Comparison of ENCODE assay signal across 9 cellular contexts in genomic region chr1:236516929-236517704, GRCh38. TPM values are rescaled to one million over a fixed set of nuclear protein-coding genes. Genes with fewer than 3 reads are reported as not detected.
DNase-seq lines count a peak whose midpoint lies in the region; ATAC-seq and TF ChIP-seq lines count a peak whose summit lies in the region.
"Had no signal": no experiment of that assay in that cellular context is flagged by ENCODE, and none has a peak within 500 bp of the region (broad histone marks: within the 10 kb centered on the region; RNA-seq: fewer than 3 reads in every experiment).

No MANE protein-coding gene starts in this region.

- H4K91ac ChIP-seq in IMR-90 (ENCODE audit: insufficient read depth, low read depth, low read length), result peak overlapping the region; percentile 72

- H3K56ac ChIP-seq in IMR-90 (ENCODE audit: extremely low read depth, insufficient read depth, low read length), result no peak overlapping the region; the same call in 1 of the 2 replicates

- H3K9me3 ChIP-seq in CD4-positive, alpha-beta memory T cell (ENCODE audit: control insufficient read depth in 1 of 2, low read length in 2 of 2), result no peaks in the 10 kb centered on the region
- H3K9me3 ChIP-seq in IMR-90 (ENCODE audit: control insufficient read depth, insufficient read depth, low read length), result no peaks in the 10 kb centered on the region
- no peaks in the 10 kb centered on the region for H3K9me3 ChIP-seq in left lung
- no peaks in the 10 kb centered on the region for H3K9me3 ChIP-seq in BE2C
- no peaks in the 10 kb centered on the region for H3K9me3 ChIP-seq in tibial nerve

- POLR2A ChIA-PET in CD4-positive, alpha-beta memory T cell (lab: Charles Lee; ENCODE audit: partially characterized antibody), result interaction anchor here (0.7 to 5.3 kb wide), 12 partner anchors 9 to 1013 kb away, joined by 3 to 82 read pairs (median 4); partner anchors contain the start of genes B3GALNT2, HEATR1 and LGALS8
- POLR2A ChIA-PET in IMR-90 (lab: Charles Lee; ENCODE audit: unreplicated experiment), result interaction anchor here (0.6 kb wide), 3 partner anchors 14 to 429 kb away, joined by 3 to 9 read pairs (median 4); no protein-coding TSS in a partner anchor

- H3K4me3 Mint-ChIP-seq in CD4-positive, alpha-beta memory T cell, result peak overlapping the region; percentile 70 to 90 (median 84)
- peak overlapping the region; percentile 78 for H3K4me3 Mint-ChIP-seq in activated naive CD4-positive, alpha-beta T cell treated with anti-CD3 and anti-CD28 coated beads, Interleukin-2, amount 50 U/mL, for 24 hours

- peak; percentile 63 to 79 (median 78) for DNase-seq in CD4-positive, alpha-beta memory T cell
- DNase-seq in IMR-90 (peak; percentile 85), left lung (no peak), BE2C (no peak), hippocampal formation (lab: John Stamatoyannopoulos, UW) (no peak), tibial nerve (ENCODE audit: low spot score in 2 of 2) (no peak)
- no peak for DNase-seq in activated CD8-positive, alpha-beta memory T cell treated with anti-CD3 and anti-CD28 coated beads, Interleukin-2, amount 50 U/mL, for 48 hours
- DNase-seq: kidney had no signal

- intact Hi-C loops in CD4-positive, alpha-beta memory T cell (cut with micrococcal nuclease), result loop anchor here (2.0 to 5.0 kb wide), 2 partner anchors 18 to 120 kb away; no protein-coding TSS in a partner anchor
- intact Hi-C loops in IMR-90 (cut with micrococcal nuclease) (no loop called here), left lung (cut with DNase I) (no loop called here)

- no peak overlapping the region for H2AK9ac ChIP-seq in IMR-90 (replicated peaks; ENCODE audit: low read depth, low read length, poor library complexity)

- H3K27me3 Mint-ChIP-seq in CD4-positive, alpha-beta memory T cell, result no peaks in the 10 kb centered on the region
- H3K27me3 Mint-ChIP-seq in activated naive CD4-positive, alpha-beta T cell treated with anti-CD3 and anti-CD28 coated beads, Interleukin-2, amount 50 U/mL, for 24 hours, result no peaks in the 10 kb centered on the region

- H3K4me1 Mint-ChIP-seq in CD4-positive, alpha-beta memory T cell, result peaks cover 33 to 60% (median 37%) of the 10 kb centered on the region in 4 donors
- peaks cover 13% of the 10 kb centered on the region for H3K4me1 Mint-ChIP-seq in activated naive CD4-positive, alpha-beta T cell treated with anti-CD3 and anti-CD28 coated beads, Interleukin-2, amount 50 U/mL, for 24 hours

- no TSS peak for BruUV-seq in IMR-90 (replicated peaks; lab: Mats Ljungman, UMichigan)

- H3K36me3 Mint-ChIP-seq in CD4-positive, alpha-beta memory T cell, result no peaks in the 10 kb centered on the region
- no peaks in the 10 kb centered on the region for H3K36me3 Mint-ChIP-seq in activated naive CD4-positive, alpha-beta T cell treated with anti-CD3 and anti-CD28 coated beads, Interleukin-2, amount 50 U/mL, for 24 hours

- no peaks in the 10 kb centered on the region for H4K20me1 ChIP-seq in IMR-90 (ENCODE audit: insufficient read depth, low read length)

- H3K36me3 ChIP-seq in CD4-positive, alpha-beta memory T cell (ENCODE audit: insufficient read depth, low read length), result no peaks in the 10 kb centered on the region
- H3K36me3 ChIP-seq in IMR-90 (ENCODE audit: control insufficient read depth, insufficient read depth, low read length) (no peaks in the 10 kb centered on the region), left lung (no peaks in the 10 kb centered on the region), BE2C (no peaks in the 10 kb centered on the region), tibial nerve (no peaks in the 10 kb centered on the region)

- no peak for TF ChIP-seq POLR2A in IMR-90 (IDR thresholded peaks at IDR 0.05; ENCODE audit: low read depth, low read length)
- no peak for TF ChIP-seq POLR2A in tibial nerve (IDR thresholded peaks at IDR 0.05)

- no peaks in the 10 kb centered on the region for H3K79me1 ChIP-seq in IMR-90 (ENCODE audit: low read depth in 1 of 2, low read length in 2 of 2)

- no peak overlapping the region for H2BK5ac ChIP-seq in IMR-90 (ENCODE audit: low read depth, low read length, poor library complexity, severe bottlenecking)

- no peak for TF ChIP-seq CTCF in IMR-90 (conservative IDR thresholded peaks at IDR 0.05; ENCODE audit: low read depth, low read length)
- TF ChIP-seq CTCF in left lung (IDR thresholded peaks at IDR 0.05), result no peak
- TF ChIP-seq CTCF in BE2C (IDR thresholded peaks at IDR 0.05; ENCODE audit: low read depth, low read length), result no peak
- TF ChIP-seq CTCF in tibial nerve (IDR thresholded peaks at IDR 0.05), result no peak

- TF ChIP-seq EP300 in tibial nerve (IDR thresholded peaks at IDR 0.05), result no peak

- peak overlapping the region; percentile 84 for H2BK120ac ChIP-seq in IMR-90 (ENCODE audit: low read depth, low read length)

- no peaks in the 10 kb centered on the region for H3K9me1 ChIP-seq in IMR-90 (ENCODE audit: insufficient read depth, low read length)

- no peak overlapping the region; the same call in 1 of the 2 replicates for H4K5ac ChIP-seq in IMR-90 (ENCODE audit: low read depth, low read length)

- no peak overlapping the region for H2AFZ ChIP-seq in IMR-90 (replicated peaks; ENCODE audit: low read length, poor library complexity)

- peaks cover 40% of the 10 kb centered on the region for H3K4me1 ChIP-seq in CD4-positive, alpha-beta memory T cell (ENCODE audit: insufficient read depth, low read length)
- H3K4me1 ChIP-seq in IMR-90 (ENCODE audit: control insufficient read depth, insufficient read depth, low read length) (peaks cover 7% of the 10 kb centered on the region; the same call in 1 of the 2 replicates), left lung (no peaks in the 10 kb centered on the region), BE2C (no peaks in the 10 kb centered on the region), tibial nerve (no peaks in the 10 kb centered on the region)

- TF ChIP-seq RAD21 in IMR-90 (IDR thresholded peaks at IDR 0.05; ENCODE audit: low read length), result no peak

- peak overlapping the region in 1 of 2 experiments; percentile 22; a peak in 1 of 4 replicates for H4K8ac ChIP-seq in IMR-90 (ENCODE audit: low read depth in 2 of 2, low read length in 2 of 2)

- no peaks in the 10 kb centered on the region for H3K27me3 ChIP-seq in CD4-positive, alpha-beta memory T cell (ENCODE audit: insufficient read depth, low read length)
- no peaks in the 10 kb centered on the region for H3K27me3 ChIP-seq in IMR-90 (ENCODE audit: control insufficient read depth, insufficient read depth, low read length)
- H3K27me3 ChIP-seq in left lung, result no peaks in the 10 kb centered on the region
- H3K27me3 ChIP-seq in BE2C, result no peaks in the 10 kb centered on the region
- no peaks in the 10 kb centered on the region for H3K27me3 ChIP-seq in tibial nerve

- H2AK5ac ChIP-seq in IMR-90 (ENCODE audit: low read depth, low read length), result peak overlapping the region; percentile 85; the same call in 1 of the 2 replicates

- peak overlapping the region; percentile 62; the same call in 1 of the 3 replicates for H2BK15ac ChIP-seq in IMR-90 (ENCODE audit: low read depth, low read length)

- H3K14ac ChIP-seq in IMR-90 (replicated peaks; ENCODE audit: low read depth, low read length), result no peak overlapping the region

- peak overlapping the region in 1 of 2 donors; percentile 40 for H3K4me3 ChIP-seq in CD4-positive, alpha-beta memory T cell (ENCODE audit: low read length in 2 of 2)
- H3K4me3 ChIP-seq in IMR-90 (ENCODE audit: insufficient read depth, low read depth, low read length), result no peak overlapping the region
- no peak overlapping the region for H3K4me3 ChIP-seq in left lung
- no peak overlapping the region for H3K4me3 ChIP-seq in BE2C (ENCODE audit: low read depth, low read length)
- H3K4me3 ChIP-seq in tibial nerve, result no peak overlapping the region

- H3K9me3 Mint-ChIP-seq in CD4-positive, alpha-beta memory T cell, result no peaks in the 10 kb centered on the region
- no peaks in the 10 kb centered on the region for H3K9me3 Mint-ChIP-seq in activated naive CD4-positive, alpha-beta T cell treated with anti-CD3 and anti-CD28 coated beads, Interleukin-2, amount 50 U/mL, for 24 hours

- dilution Hi-C loops in IMR-90 (cut with HindIII; ENCODE audit: low sequenced_read_pairs, unreplicated experiment), result no loop called here

- H2BK20ac ChIP-seq in IMR-90 (ENCODE audit: low read depth, low read length), result peak overlapping the region; percentile 95

- CTCF ChIA-PET in CD4-positive, alpha-beta memory T cell (lab: Charles Lee; ENCODE audit: partially characterized antibody), result interaction anchor here (0.7 to 2.6 kb wide), 7 partner anchors 10 to 409 kb away, joined by 3 to 16 read pairs (median 3); partner anchors contain the start of gene EDARADD
- CTCF ChIA-PET in IMR-90 (lab: Yijun Ruan, JAX), result interaction anchor here (0.6 kb wide), 3 partner anchors 10 to 47 kb away, joined by 3 read pairs; no protein-coding TSS in a partner anchor

- H3K9ac ChIP-seq in IMR-90 (ENCODE audit: low read depth, low read length), result no peak overlapping the region

- no peak overlapping the region for H3K23ac ChIP-seq in IMR-90 (ENCODE audit: low read depth, low read length)

- peak overlapping the region; percentile 88 for H3K18ac ChIP-seq in IMR-90 (ENCODE audit: low read depth, low read length)

- H3K27ac ChIP-seq in CD4-positive, alpha-beta memory T cell (ENCODE audit: low read depth, low read length), result peak overlapping the region; percentile 45
- H3K27ac ChIP-seq in IMR-90 (ENCODE audit: insufficient read depth, low read length), result peak overlapping the region; percentile 41; the same call in 1 of the 2 replicates
- peak overlapping the region; percentile 10 to 56 for H3K27ac ChIP-seq in left lung
- H3K27ac ChIP-seq in tibial nerve, result no peak overlapping the region

- no CpG with 5 or more reads among the region's 8 CpGs for WGBS in IMR-90 (ENCODE audit: extremely low coverage in 2 of 2, insufficient read length in 1 of 2), 2 experiments
- WGBS in tibial nerve, 2 donors, result 42 to 50% methylated on average over 8 of the region's 8 CpGs

- peak overlapping the region; percentile 43; the same call in 1 of the 2 replicates for H3K4me2 ChIP-seq in IMR-90 (ENCODE audit: low read depth, low read length)

- ATAC-seq in IMR-90 (ENCODE audit: low read depth) (peak; percentile 90), left lung (peak; percentile 95)

- in situ Hi-C loops in IMR-90 (cut with MboI; ENCODE audit: low sequenced_read_pairs), result no loop called here

- H3K27ac Mint-ChIP-seq in CD4-positive, alpha-beta memory T cell, result peak overlapping the region; percentile 79 to 95 (median 90)
- H3K27ac Mint-ChIP-seq in activated naive CD4-positive, alpha-beta T cell treated with anti-CD3 and anti-CD28 coated beads, Interleukin-2, amount 50 U/mL, for 24 hours, result peak overlapping the region; percentile 82

- peak overlapping the region; percentile 74 for H3K4ac ChIP-seq in IMR-90 (ENCODE audit: low read depth, low read length)

TF ChIP-seq in IMR-90, 13 proteins besides CTCF, POLR2A, EP300 and RAD21 (continues in another document):
- TF ChIP-seq FOS (IDR thresholded peaks at IDR 0.05; ENCODE audit: low read depth, low read length), result no peak

RNA-seq across cellular contexts. Expression of gene LGALS8, which starts 6.7 kb away (rescaled TPM):
- 100 to 1,000 TPM; 193 to 196 TPM for total RNA-seq in CD4-positive, alpha-beta memory T cell
- 10 to 100 TPM; 46.8 to 66.4 TPM for polyA plus RNA-seq in CD4-positive, alpha-beta memory T cell
- total RNA-seq in IMR-90 (2012; rRNA removed) (44.7 and 57.7 TPM in 2 replicates), left lung (10 to 100 TPM; 64.2 to 78.8 TPM), tibial nerve (10 to 100 TPM; 62.0 to 93.3 (median 76.8) TPM)
- 26.2 and 41.3 TPM in 2 replicates for polyA plus RNA-seq in IMR-90 (2012; rRNA removed)
- polyA plus RNA-seq in IMR-90 (2012; cell fraction: cytosol; rRNA removed), result 11.6 and 35.4 TPM in 2 replicates
- polyA plus RNA-seq in IMR-90 (2012; cell fraction: nucleus; rRNA removed; ENCODE audit: low replicate concordance), result 27.9 and 111 TPM in 2 replicates
- 19.1 TPM for polyA plus RNA-seq in BE2C (2012; ENCODE audit: insufficient read depth, insufficient read length, low read depth)

Comparison
In these comparisons a context has a peak if more than half of its experiments do, and no peak if none do; other contexts are left out.
1. DNase-seq: peak in CD4-positive, alpha-beta memory T cell (5 of 5) and IMR-90 (single experiment); none in left lung (0 of 2), BE2C (single experiment), hippocampal formation (0 of 2), activated CD8-positive, alpha-beta memory T cell treated with anti-CD3 and anti-CD28 coated beads, Interleukin-2, amount 50 U/mL, for 48 hours (single experiment) and tibial nerve (0 of 2).
2. H3K27ac ChIP-seq: peak in CD4-positive, alpha-beta memory T cell (single experiment), IMR-90 (single experiment) and left lung (2 of 2); none in tibial nerve (0 of 4).